8 cellular contexts compared by ENCODE assay signal in genomic region chr17:48893646-48894508, GRCh38. TPM values are rescaled to one million over a fixed set of nuclear protein-coding genes. Genes with fewer than 3 reads are reported as not detected.
A peak's percentile ranks its signal among the peaks of the same experiment; 100 is the strongest.
DNase-seq lines count a peak whose midpoint lies in the region; TF ChIP-seq lines count a peak whose summit lies in the region.

No MANE protein-coding gene starts in this region.

- H3K79me2 ChIP-seq in neural cell (replicated peaks; ENCODE audit: insufficient read depth, low read length) = peaks cover 11% of the 10 kb centered on the region

- H3K27ac ChIP-seq in duodenal mucosa (ENCODE audit: low read depth, low read length) (peak overlapping the region; percentile 84), neural cell (ENCODE audit: low read length) (peak overlapping the region; percentile 76)

- H2AFZ ChIP-seq in neural cell (ENCODE audit: low read depth, low read length) = peak overlapping the region; percentile 30

- peak overlapping the region; percentile 80 for H3K4me2 ChIP-seq in neural cell (ENCODE audit: low read length)

- H3K36me3 ChIP-seq in BE2C = peaks cover 38% of the 10 kb centered on the region
- H3K36me3 ChIP-seq in duodenal mucosa (ENCODE audit: control insufficient read depth in 1 of 2, insufficient read depth in 2 of 2, low read length in 2 of 2) = peaks cover 12 to 30% of the 10 kb centered on the region in 2 donors
- no peaks in the 10 kb centered on the region for H3K36me3 ChIP-seq in neural cell (ENCODE audit: insufficient read depth, low read length)

- H3K4me1 ChIP-seq in BE2C (no peaks in the 10 kb centered on the region), duodenal mucosa (ENCODE audit: control insufficient read depth in 1 of 2, insufficient read depth in 2 of 2, low read length in 2 of 2) (peaks cover 32 to 39% of the 10 kb centered on the region in 2 donors)

- H3F3A ChIP-seq in neural cell (ENCODE audit: insufficient read depth, low read length, poor library complexity, severe bottlenecking) = peaks cover 6% of the 10 kb centered on the region

- TF ChIP-seq CTCF in BE2C (IDR thresholded peaks at IDR 0.05; ENCODE audit: low read depth, low read length) (no peak), LNCaP clone FGC (IDR thresholded peaks at IDR 0.05; ENCODE audit: control insufficient read depth, extremely low read depth, insufficient read depth) (no peak), neural cell (IDR thresholded peaks at IDR 0.05; ENCODE audit: poor library complexity, severe bottlenecking) (no peak)

- no peak for TF ChIP-seq EP300 in neural cell (conservative IDR thresholded peaks at IDR 0.05; ENCODE audit: poor library complexity, severe bottlenecking)

- no peaks in the 10 kb centered on the region for H4K20me1 ChIP-seq in neural cell (ENCODE audit: insufficient read depth)

- H3K9me2 ChIP-seq in neural cell (ENCODE audit: insufficient read depth, low read length) = no peaks in the 10 kb centered on the region

- H3K9me3 ChIP-seq in BE2C = no peaks in the 10 kb centered on the region
- no peaks in the 10 kb centered on the region for H3K9me3 ChIP-seq in duodenal mucosa (ENCODE audit: control insufficient read depth in 1 of 2, low read length in 2 of 2)
- no peaks in the 10 kb centered on the region for H3K9me3 ChIP-seq in neural cell (ENCODE audit: low read length)

- DNase-seq in BE2C = no peak
- DNase-seq in LNCaP clone FGC (ENCODE audit: low read depth) = no peak
- no peak for DNase-seq in NCI-H446 (lab: John Stamatoyannopoulos, UW)
- no peak for DNase-seq in NOMO-1 (lab: John Stamatoyannopoulos, UW; ENCODE audit: unreplicated experiment in 2 of 2)
- DNase-seq in stimulated activated CD4-positive, alpha-beta T cell treated with anti-CD3 and anti-CD28 coated beads, Interleukin-15, amount 100 ng/mL, for 24 hours = no peak
- no peak for DNase-seq in GF-D8 (lab: John Stamatoyannopoulos, UW)

- peak overlapping the region; percentile 95 for H3K4me3 ChIP-seq in BE2C (ENCODE audit: low read depth, low read length)
- H3K4me3 ChIP-seq in LNCaP clone FGC (ENCODE audit: low read depth, low read length) = peak overlapping the region; percentile 100
- peak overlapping the region; percentile 95 for H3K4me3 ChIP-seq in duodenal mucosa (ENCODE audit: low read depth in 1 of 2, low read length in 2 of 2)
- peak overlapping the region; percentile 82 for H3K4me3 ChIP-seq in neural cell (ENCODE audit: low read length)

- no peak for TF ChIP-seq RAD21 in neural cell (conservative IDR thresholded peaks at IDR 0.05)

- no peaks in the 10 kb centered on the region for H3K27me3 ChIP-seq in BE2C
- no peaks in the 10 kb centered on the region for H3K27me3 ChIP-seq in duodenal mucosa (ENCODE audit: control insufficient read depth in 1 of 2, insufficient read depth in 2 of 2, low read length in 2 of 2)
- H3K27me3 ChIP-seq in neural cell (ENCODE audit: insufficient read depth, low read depth, low read length) = no peaks in the 10 kb centered on the region

- H3K9ac ChIP-seq in duodenal mucosa (ENCODE audit: low read depth in 1 of 2, low read length in 2 of 2) = peak overlapping the region; percentile 55 to 67
- peak overlapping the region; percentile 80 for H3K9ac ChIP-seq in neural cell (ENCODE audit: low read length)

TF ChIP-seq in neural cell, 6 proteins besides CTCF, POLR2A, EP300 and RAD21:
- no peak for TF ChIP-seq POLR2AphosphoS5 (IDR thresholded peaks at IDR 0.05)
- TF ChIP-seq MXI1 (conservative IDR thresholded peaks at IDR 0.05; ENCODE audit: poor library complexity, severe bottlenecking) = no peak
- TF ChIP-seq TAF1 (IDR thresholded peaks at IDR 0.05; ENCODE audit: low read depth) = no peak
- TF ChIP-seq EZH2 (IDR thresholded peaks at IDR 0.05; ENCODE audit: borderline replicate concordance, insufficient read depth, low read length, poor library complexity, severe bottlenecking) = no peak
- no peak for TF ChIP-seq REST (IDR thresholded peaks at IDR 0.05; ENCODE audit: borderline replicate concordance)
- TF ChIP-seq SMC3 (conservative IDR thresholded peaks at IDR 0.05; ENCODE audit: poor library complexity) = no peak

RNA-seq across cellular contexts. Expression of gene ATP5MC1, which starts 1.3 kb away (rescaled TPM):
- 351 TPM for polyA plus RNA-seq in BE2C (2012; ENCODE audit: insufficient read depth, insufficient read length, low read depth)
- 286 and 331 TPM in 2 replicates for polyA plus RNA-seq in neural cell
- 55.8 and 57.1 TPM in 2 replicates for polyA minus RNA-seq in neural cell

RNA-seq across cellular contexts. Expression of gene UBE2Z, which starts 14.3 kb away (rescaled TPM):
- 47.7 TPM for polyA plus RNA-seq in BE2C (2012; ENCODE audit: insufficient read depth, insufficient read length, low read depth)
- 53.3 and 70.3 TPM in 2 replicates for polyA plus RNA-seq in neural cell
- 53.1 and 62.4 TPM in 2 replicates for polyA minus RNA-seq in neural cell

RNA-seq across cellular contexts. Expression of gene SNF8, which starts 50.8 kb away (rescaled TPM):
- 164 TPM for polyA plus RNA-seq in BE2C (2012; ENCODE audit: insufficient read depth, insufficient read length, low read depth)
- polyA plus RNA-seq in neural cell = 171 and 223 TPM in 2 replicates
- polyA minus RNA-seq in neural cell = 83.0 and 85.9 TPM in 2 replicates
